ENCODE assay signal across 11 cellular contexts in the genomic region with DNA sequence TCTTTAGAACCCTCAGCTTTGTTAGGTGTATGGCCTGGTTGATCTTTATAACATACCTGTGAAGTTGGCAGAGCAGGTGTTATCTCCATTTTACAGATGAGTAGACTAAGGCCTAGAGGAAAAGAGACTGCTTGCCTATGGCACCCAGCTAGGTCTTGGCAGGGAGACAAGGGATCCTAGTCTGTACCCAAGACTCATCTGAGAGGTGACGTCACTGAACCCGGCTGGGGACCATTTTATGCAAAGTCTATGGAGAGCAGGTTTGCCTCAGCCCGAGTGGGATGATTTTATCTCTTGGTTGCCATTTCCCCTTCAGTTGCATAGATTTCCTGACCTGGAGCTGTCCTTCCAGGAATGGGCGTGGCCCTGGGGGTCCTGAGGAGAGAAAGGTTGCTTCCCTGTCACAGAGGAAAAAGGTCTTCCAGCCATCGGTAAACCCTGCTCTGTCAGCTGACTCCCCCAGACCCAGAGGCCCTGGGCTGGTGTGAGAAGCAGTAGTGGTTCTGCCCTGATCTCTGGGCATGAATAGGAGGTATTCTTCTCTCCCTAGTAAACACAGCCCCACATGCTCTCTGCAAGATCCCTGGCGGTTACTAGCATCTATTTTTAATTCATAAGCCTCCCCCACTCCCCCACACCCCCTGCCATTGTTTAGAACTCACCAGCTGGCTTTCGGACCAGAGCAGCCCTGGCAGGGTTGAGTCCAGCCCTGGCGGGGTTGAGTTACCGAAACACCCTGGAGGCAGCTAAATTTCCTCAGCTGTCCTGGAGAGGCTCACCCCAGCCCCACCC. TPM values are rescaled to one million over a fixed set of nuclear protein-coding genes. Genes with fewer than 3 reads are reported as not detected.
DNase-seq lines count a peak whose midpoint lies in the region; ATAC-seq, FAIRE-seq and TF ChIP-seq lines count a peak whose summit lies in the region.
"Had no signal": no experiment of that assay in that cellular context is flagged by ENCODE, and none has a peak within 500 bp of the region (broad histone marks: within the 10 kb centered on the region; RNA-seq: fewer than 3 reads in every experiment).

No MANE protein-coding gene starts in this region.

- ATAC-seq in Right ventricle myocardium inferior (peak; percentile 50), memory B cell (ENCODE audit: low read depth) (peak; percentile 29), GM21786 (IDR thresholded peaks at IDR 0.05; ENCODE audit: unreplicated experiment) (no peak)

- no peak overlapping the region for H3K27ac Mint-ChIP-seq in memory B cell

- intact Hi-C loops in Right ventricle myocardium inferior (cut with DNase I) (no loop called here), cardiac septum (cut with DNase I) (no loop called here), uterus (cut with DNase I; ENCODE audit: low total_unique reads) (no loop called here)

- H3K9me3 Mint-ChIP-seq in memory B cell: no peaks in the 10 kb centered on the region

- no peak overlapping the region for H3K4me3 Mint-ChIP-seq in memory B cell

- no peaks in the 10 kb centered on the region for H3K9me3 ChIP-seq in uterus
- H3K9me3 ChIP-seq: Caco-2 had no signal

- H3K4me3 ChIP-seq in bronchial epithelial cell (ENCODE audit: low read depth, low read length): no peak overlapping the region
- no peak overlapping the region for H3K4me3 ChIP-seq in uterus

- FAIRE-seq in bronchial epithelial cell (lab: Jason Lieb, UNC): peak; percentile 88
- FAIRE-seq: colon had no signal

- H3K27me3 ChIP-seq in bronchial epithelial cell (ENCODE audit: control insufficient read depth, insufficient read depth, low read length): peaks cover 2% of the 10 kb centered on the region
- no peaks in the 10 kb centered on the region for H3K27me3 ChIP-seq in uterus

- DNase-seq in Right ventricle myocardium inferior (ENCODE audit: missing footprints): no peak
- DNase-seq in cardiac septum (ENCODE audit: low spot score): no peak
- DNase-seq in bronchial epithelial cell (ENCODE audit: low read depth): no peak
- no peak for DNase-seq in memory B cell (ENCODE audit: low spot score in 2 of 2)
- DNase-seq in uterus: peak in 1 of 2 donors; percentile 73
- no peak for DNase-seq in GDM1 (lab: John Stamatoyannopoulos, UW)
- no peak for DNase-seq in GM19238 (ENCODE audit: insufficient read length, low spot score)
- DNase-seq: NCI-H2227 treated with DMSO at 0.1 percent for 48 hours had no signal

- no peaks in the 10 kb centered on the region for H3K36me3 Mint-ChIP-seq in memory B cell

- no peak for TF ChIP-seq POLR2A in uterus (IDR thresholded peaks at IDR 0.05)

- peaks cover 6 to 17% of the 10 kb centered on the region in 2 donors for H3K4me1 ChIP-seq in uterus
- H3K4me1 ChIP-seq: Caco-2 had no signal

- H3K36me3 ChIP-seq in bronchial epithelial cell (ENCODE audit: control insufficient read depth, insufficient read depth, low read length) (no peaks in the 10 kb centered on the region), uterus (no peaks in the 10 kb centered on the region)

- peak overlapping the region; percentile 64 to 74 for H3K27ac ChIP-seq in uterus

- TF ChIP-seq CTCF in bronchial epithelial cell (IDR thresholded peaks at IDR 0.05; ENCODE audit: insufficient read depth, low read length, severe bottlenecking) (no peak), uterus (IDR thresholded peaks at IDR 0.05) (peak in 1 of 4 experiments; percentile 7)

- H3K4me1 Mint-ChIP-seq in memory B cell: no peaks in the 10 kb centered on the region

- no peaks in the 10 kb centered on the region for H3K27me3 Mint-ChIP-seq in memory B cell

RNA-seq across cellular contexts. Expression of a gene that starts 19.6 kb away (rescaled TPM):
- total RNA-seq in Right ventricle myocardium inferior: 1.2 TPM
- 4.0 TPM for total RNA-seq in cardiac septum
- 0.51 and 0.53 TPM in 2 replicates for total RNA-seq in bronchial epithelial cell
- total RNA-seq in uterus: 1 to 10 TPM; 2.4 to 6.1 (median 5.3) TPM

RNA-seq across cellular contexts. Expression of a gene that starts 35.8 kb away (rescaled TPM):
- total RNA-seq in Right ventricle myocardium inferior: 5.2 TPM
- 7.3 TPM for total RNA-seq in cardiac septum
- 11.3 and 13.7 TPM in 2 replicates for total RNA-seq in bronchial epithelial cell
- total RNA-seq in uterus: 10 to 100 TPM in 2 of 4 donors, 1 to 10 TPM in 2; 7.9 to 26.9 (median 14.4) TPM
